In the genomic region with DNA sequence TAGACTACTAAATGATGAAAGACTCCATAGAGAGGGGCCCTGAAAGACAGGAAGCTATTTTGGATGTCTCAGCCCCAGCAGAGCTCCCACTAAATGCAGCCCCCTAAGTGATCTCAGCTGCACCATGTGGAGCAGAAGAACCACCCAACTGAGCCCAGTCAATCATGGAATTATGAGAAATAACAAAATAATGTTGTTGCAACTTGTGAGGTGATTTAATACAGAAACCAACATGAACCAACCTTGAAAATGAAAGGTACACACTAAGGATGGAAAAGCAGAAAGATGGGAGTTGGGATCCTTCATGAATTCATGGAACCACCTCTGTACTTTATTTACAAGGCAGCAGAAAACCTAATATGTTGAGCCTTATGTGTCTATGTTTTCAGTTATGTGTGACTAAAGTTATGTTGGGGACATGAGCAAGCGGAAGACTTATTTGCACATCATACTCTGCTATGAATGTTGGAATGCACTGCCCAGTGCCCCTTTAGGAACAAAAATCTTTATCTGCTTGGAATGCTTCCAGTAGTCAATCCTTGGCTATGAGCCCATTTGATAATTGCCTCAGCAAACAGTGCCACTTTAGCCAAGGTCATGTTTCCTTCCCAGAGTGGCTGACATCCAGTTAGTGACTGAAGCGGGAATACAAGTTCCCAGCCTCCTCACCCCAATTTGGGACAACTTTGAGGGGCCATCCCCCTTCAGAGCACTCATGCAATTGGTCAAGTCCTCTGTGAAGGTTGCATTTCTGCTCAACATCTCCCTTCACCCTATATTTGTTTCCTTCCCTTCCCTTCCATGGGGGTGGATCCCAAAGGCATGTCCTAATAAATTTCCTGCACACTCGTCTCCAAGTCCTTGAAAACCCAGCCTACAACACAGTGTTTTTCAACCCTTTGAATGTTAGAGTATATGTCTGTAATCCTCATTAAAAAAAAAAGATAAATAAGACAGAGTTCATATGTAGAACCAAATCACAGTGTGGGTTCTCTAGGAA, we compare ENCODE assay signal across 16 cellular contexts. TPM values are rescaled to one million over a fixed set of nuclear protein-coding genes. Genes with fewer than 3 reads are reported as not detected.
A peak's percentile ranks its signal among the peaks of the same experiment; 100 is the strongest.
DNase-seq lines count a peak whose midpoint lies in the region; ATAC-seq, FAIRE-seq and TF ChIP-seq lines count a peak whose summit lies in the region.
"Had no signal": no experiment of that assay in that cellular context is flagged by ENCODE, and none has a peak within 500 bp of the region (broad histone marks: within the 10 kb centered on the region; RNA-seq: fewer than 3 reads in every experiment).

No MANE protein-coding gene starts in this region.

- no peaks in the 10 kb centered on the region for H3K27me3 ChIP-seq in adipocyte (replicated peaks; ENCODE audit: control insufficient read depth, insufficient read depth, low read length)
- no peaks in the 10 kb centered on the region for H3K27me3 ChIP-seq in pancreas
- H3K27me3 ChIP-seq: MG63 had no signal

- H3K36me3 ChIP-seq in adipocyte (ENCODE audit: control insufficient read depth, insufficient read depth, low read length, severe bottlenecking) (no peaks in the 10 kb centered on the region), pancreas (no peaks in the 10 kb centered on the region), kidney (ENCODE audit: control insufficient read depth in 1 of 2, insufficient read depth in 2 of 2, low read length in 2 of 2) (no peaks in the 10 kb centered on the region)
- H3K36me3 ChIP-seq: MG63 had no signal

- peak overlapping the region; percentile 20 for H3K4me3 ChIP-seq in adipocyte (ENCODE audit: low read length)
- no peak overlapping the region for H3K4me3 ChIP-seq in pancreas
- no peak overlapping the region for H3K4me3 ChIP-seq in kidney (ENCODE audit: low read length in 2 of 2)
- H3K4me3 ChIP-seq: MG63 had no signal

- H3K27ac ChIP-seq in pancreas, result peak overlapping the region in 2 of 4 donors; percentile 13 to 45
- no peak overlapping the region for H3K27ac ChIP-seq in kidney (ENCODE audit: low read depth in 2 of 2, low read length in 2 of 2)
- H3K27ac ChIP-seq: C4-2B had no signal

- ATAC-seq in pancreas (peak; percentile 67 to 87 (median 80)), GM21526 (IDR thresholded peaks at IDR 0.05; ENCODE audit: low FRiP score, unreplicated experiment) (no peak)
- ATAC-seq: Panc1 had no signal

- H3K9me3 ChIP-seq in adipocyte (ENCODE audit: control insufficient read depth, low read length) (peaks cover 28% of the 10 kb centered on the region), pancreas (no peaks in the 10 kb centered on the region), kidney (ENCODE audit: control insufficient read depth in 1 of 2, low read length in 2 of 2) (peaks cover 5 to 15% of the 10 kb centered on the region in 2 donors)
- H3K9me3 ChIP-seq: MG63 had no signal

- FAIRE-seq in pancreas (lab: Jason Lieb, UNC) (no peak), kidney (lab: Jason Lieb, UNC) (no peak)

- WGBS in pancreas, 2 donors, result 17 to 21% methylated on average over 3 of the region's 3 CpGs

- peak; percentile 35 for DNase-seq in NCI-H748 (lab: John Stamatoyannopoulos, UW; ENCODE audit: unreplicated experiment)
- no peak for DNase-seq in NCI-H748 treated with DMSO at 0.1 percent for 48 hours (lab: John Stamatoyannopoulos, UW)
- DNase-seq in NCI-H1105 (lab: John Stamatoyannopoulos, UW), result peak; percentile 59
- no peak for DNase-seq in adipocyte (ENCODE audit: low read depth)
- peak in 3 of 6 donors; percentile 31 to 58 (median 42) for DNase-seq in pancreas
- DNase-seq in kidney, result no peak
- DNase-seq: COR-L47, GOT3, Karpas-422, MG63, NCI-H226, SW 1271 had no signal

- H3K9ac ChIP-seq in adipocyte (ENCODE audit: low read length), result no peak overlapping the region
- H3K9ac ChIP-seq in kidney (ENCODE audit: low read length in 2 of 2), result no peak overlapping the region

- TF ChIP-seq CTCF in pancreas (IDR thresholded peaks at IDR 0.05) (no peak), kidney (IDR thresholded peaks at IDR 0.05; ENCODE audit: borderline replicate concordance, extremely low read depth, insufficient read depth) (no peak)

- H3K4me1 ChIP-seq in adipocyte (ENCODE audit: control insufficient read depth, insufficient read depth, low read length) (peaks cover 18% of the 10 kb centered on the region), pancreas (peaks cover 7 to 9% (median 9%) of the 10 kb centered on the region in 3 donors), kidney (ENCODE audit: control insufficient read depth in 1 of 2, insufficient read depth in 1 of 2, low read depth in 1 of 2, low read length in 2 of 2) (no peaks in the 10 kb centered on the region)

- intact Hi-C loops in pancreas (cut with DNase I), result no loop called here
- intact Hi-C loops in kidney (cut with DNase I), result no loop called here

RNA-seq across cellular contexts. Expression of gene TP53RK, which starts 18.4 kb away (rescaled TPM):
- total RNA-seq in pancreas (1 to 10 TPM; 2.7 to 4.6 (median 3.8) TPM), kidney (11.0 TPM)
- polyA plus RNA-seq in pancreas (1 to 10 TPM; 2.5 to 6.1 TPM), kidney (ENCODE audit: insufficient read depth, low read depth, low replicate concordance) (9.3 TPM)

RNA-seq across cellular contexts. Expression of gene SLC13A3, which starts 19.6 kb away (rescaled TPM):
- 1 to 10 TPM; 2.7 to 7.8 (median 5.8) TPM for total RNA-seq in pancreas
- polyA plus RNA-seq in pancreas, result 1 to 10 TPM in 1 of 2 donors, under 1 TPM in 1; 0.68 to 2.3 TPM
- total RNA-seq in kidney, result 31.5 TPM
- 241 TPM for polyA plus RNA-seq in kidney (ENCODE audit: insufficient read depth, low read depth, low replicate concordance)
- total RNA-seq: G401 had no signal

RNA-seq across cellular contexts. Expression of gene SLC2A10, which starts 38.6 kb away (rescaled TPM):
- total RNA-seq in pancreas (10 to 100 TPM; 11.6 to 20.9 (median 14.3) TPM), kidney (7.1 TPM)
- polyA plus RNA-seq in pancreas (10 to 100 TPM; 10.9 to 12.0 TPM), kidney (ENCODE audit: insufficient read depth, low read depth, low replicate concordance) (3.7 TPM)

Comparison
In these comparisons a context has a peak if more than half of its experiments do, and no peak if none do; other contexts are left out.
1. DNase-seq: peak in NCI-H748 (single experiment) and NCI-H1105 (single experiment); none in NCI-H748 treated with DMSO at 0.1 percent for 48 hours (single experiment), adipocyte (single experiment) and kidney (single experiment).